Comparison of ENCODE assay signal across 8 cellular contexts in the genomic region with DNA sequence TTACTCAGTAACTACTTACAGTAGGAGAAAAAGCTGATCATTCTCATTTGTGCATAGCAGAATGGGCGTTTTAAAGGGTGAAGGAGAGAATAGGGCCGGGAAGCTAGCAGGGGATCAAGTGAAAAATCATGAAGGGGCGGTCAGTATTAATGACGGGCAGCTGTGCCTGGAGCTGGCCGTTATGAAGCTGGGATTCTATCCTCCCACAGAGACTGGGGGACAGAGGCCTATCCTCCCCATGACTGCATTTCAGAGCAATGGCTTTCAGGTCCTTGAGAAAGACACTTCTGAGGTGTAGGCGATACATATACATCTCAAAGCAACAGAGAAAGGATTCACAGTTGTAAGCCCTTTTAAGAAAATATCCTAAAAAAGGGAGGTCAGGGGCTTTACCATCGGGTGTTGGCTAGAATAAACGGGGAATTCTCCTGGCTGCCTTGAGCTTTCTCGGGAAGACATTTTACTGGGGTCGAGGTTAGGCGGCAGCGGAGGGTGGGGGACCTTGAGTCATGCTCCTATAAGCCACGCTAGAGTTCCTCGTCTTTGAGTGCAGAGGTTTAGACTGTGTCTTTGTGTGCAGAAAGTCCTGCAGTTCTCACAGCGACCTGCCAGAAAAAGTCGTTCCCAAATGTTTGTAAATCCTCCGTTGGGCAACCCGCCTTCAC. TPM values are rescaled to one million over a fixed set of nuclear protein-coding genes. Genes with fewer than 3 reads are reported as not detected.
DNase-seq lines count a peak whose midpoint lies in the region; ATAC-seq and TF ChIP-seq lines count a peak whose summit lies in the region.

No MANE protein-coding gene starts in this region.

- H3K4me3 ChIP-seq in lung (peak overlapping the region; percentile 82), upper lobe of right lung (peak overlapping the region; percentile 73)
- no peak overlapping the region for H3K4me3 ChIP-seq in effector memory CD4-positive, alpha-beta T cell (ENCODE audit: insufficient read depth, low read depth, low read length, poor library complexity, severe bottlenecking)

- H3K36me3 Mint-ChIP-seq in activated naive CD4-positive, alpha-beta T cell treated with anti-CD3 and anti-CD28 coated beads, Interleukin-2, amount 50 U/mL, for 24 hours: no peaks in the 10 kb centered on the region
- H3K36me3 Mint-ChIP-seq in brain: no peaks in the 10 kb centered on the region

- peaks cover 4 to 16% of the 10 kb centered on the region in 2 donors for H3K4me1 ChIP-seq in lung (ENCODE audit: control insufficient read depth in 2 of 2, insufficient read depth in 2 of 2, low read length in 2 of 2)
- peaks cover 18% of the 10 kb centered on the region for H3K4me1 ChIP-seq in upper lobe of right lung
- peaks cover 4% of the 10 kb centered on the region for H3K4me1 ChIP-seq in effector memory CD4-positive, alpha-beta T cell (ENCODE audit: control insufficient read depth, insufficient read depth, low read length, poor library complexity, severe bottlenecking)

- 22 to 33% methylated on average over 18 of the region's 18 CpGs for WGBS in lung, 2 donors

- H3K4me3 Mint-ChIP-seq in activated naive CD4-positive, alpha-beta T cell treated with anti-CD3 and anti-CD28 coated beads, Interleukin-2, amount 50 U/mL, for 24 hours: peak overlapping the region; percentile 40
- peak overlapping the region; percentile 82 to 93 (median 92) for H3K4me3 Mint-ChIP-seq in brain

- TF ChIP-seq CTCF in brain (conservative IDR thresholded peaks at IDR 0.05) (no peak), lung (IDR thresholded peaks at IDR 0.05; ENCODE audit: control extremely low read depth, extremely low read depth) (no peak), upper lobe of right lung (IDR thresholded peaks at IDR 0.05) (no peak)

- H3K36me3 ChIP-seq in lung (ENCODE audit: control insufficient read depth in 2 of 2, insufficient read depth in 2 of 2, low read length in 2 of 2): no peaks in the 10 kb centered on the region
- H3K36me3 ChIP-seq in upper lobe of right lung: no peaks in the 10 kb centered on the region
- H3K36me3 ChIP-seq in effector memory CD4-positive, alpha-beta T cell (ENCODE audit: control insufficient read depth, insufficient read depth, low read length): no peaks in the 10 kb centered on the region

- H3K9me3 ChIP-seq in lung (ENCODE audit: control insufficient read depth in 2 of 2, insufficient read depth in 1 of 2, low read length in 1 of 2): peaks cover 0 to 2% of the 10 kb centered on the region in 2 donors
- no peaks in the 10 kb centered on the region for H3K9me3 ChIP-seq in upper lobe of right lung
- no peaks in the 10 kb centered on the region for H3K9me3 ChIP-seq in effector memory CD4-positive, alpha-beta T cell (ENCODE audit: control insufficient read depth, low read length)

- intact Hi-C loops in upper lobe of right lung (cut with DNase I): no loop called here

- no peak overlapping the region for H3K27ac Mint-ChIP-seq in activated naive CD4-positive, alpha-beta T cell treated with anti-CD3 and anti-CD28 coated beads, Interleukin-2, amount 50 U/mL, for 24 hours
- H3K27ac Mint-ChIP-seq in brain: peak overlapping the region; percentile 72 to 95 (median 94)

- H3K27ac ChIP-seq in lung (ENCODE audit: low read depth in 1 of 2, low read length in 1 of 2) (peak overlapping the region; percentile 95), upper lobe of right lung (peak overlapping the region; percentile 87)
- no peak overlapping the region for H3K27ac ChIP-seq in effector memory CD4-positive, alpha-beta T cell (ENCODE audit: insufficient read depth, low read length, poor library complexity, severe bottlenecking)

- peaks cover 10% of the 10 kb centered on the region for H3K4me1 Mint-ChIP-seq in activated naive CD4-positive, alpha-beta T cell treated with anti-CD3 and anti-CD28 coated beads, Interleukin-2, amount 50 U/mL, for 24 hours
- peaks cover 48% of the 10 kb centered on the region for H3K4me1 Mint-ChIP-seq in brain

- no peak for DNase-seq in activated naive CD4-positive, alpha-beta T cell treated with anti-CD3 and anti-CD28 coated beads, Interleukin-2, amount 50 U/mL, for 16 hours
- DNase-seq in lung (ENCODE audit: low spot score): no peak
- no peak for DNase-seq in upper lobe of right lung
- DNase-seq in effector memory CD4-positive, alpha-beta T cell: no peak
- no peak for DNase-seq in T-helper 9 cell

- no peaks in the 10 kb centered on the region for H3K9me3 Mint-ChIP-seq in activated naive CD4-positive, alpha-beta T cell treated with anti-CD3 and anti-CD28 coated beads, Interleukin-2, amount 50 U/mL, for 24 hours
- no peaks in the 10 kb centered on the region for H3K9me3 Mint-ChIP-seq in brain

- H3K27me3 Mint-ChIP-seq in activated naive CD4-positive, alpha-beta T cell treated with anti-CD3 and anti-CD28 coated beads, Interleukin-2, amount 50 U/mL, for 24 hours: peaks cover 51% of the 10 kb centered on the region
- peaks cover 9% of the 10 kb centered on the region for H3K27me3 Mint-ChIP-seq in brain

- ATAC-seq in lung (ENCODE audit: insufficient read depth, low FRiP score) (peak; percentile 2), upper lobe of right lung (no peak), HG02970 (IDR thresholded peaks at IDR 0.05; ENCODE audit: low FRiP score, unreplicated experiment) (no peak)

- no peaks in the 10 kb centered on the region for H3K27me3 ChIP-seq in lung (ENCODE audit: control insufficient read depth, insufficient read depth)
- no peaks in the 10 kb centered on the region for H3K27me3 ChIP-seq in upper lobe of right lung
- peaks cover 4% of the 10 kb centered on the region for H3K27me3 ChIP-seq in effector memory CD4-positive, alpha-beta T cell (replicated peaks; ENCODE audit: control insufficient read depth, insufficient read depth, low read length, poor library complexity, severe bottlenecking)

RNA-seq across cellular contexts. Expression of gene MTARC2, which starts 0.6 kb away (rescaled TPM):
- polyA plus RNA-seq in brain (ENCODE audit: insufficient read depth, low read depth, low replicate concordance) (11.6 TPM), lung (10 to 100 TPM; 21.4 to 36.1 TPM)
- total RNA-seq in lung (10 to 100 TPM; 42.9 to 49.9 TPM), upper lobe of right lung (58.6 TPM)

RNA-seq across cellular contexts. Expression of gene MTARC1, which starts 39.2 kb away (rescaled TPM):
- polyA plus RNA-seq in brain (ENCODE audit: insufficient read depth, low read depth, low replicate concordance): 51.3 TPM
- total RNA-seq in lung: 10 to 100 TPM; 19.2 to 22.3 TPM
- 10 to 100 TPM; 10.1 to 12.3 TPM for polyA plus RNA-seq in lung
- 25.2 TPM for total RNA-seq in upper lobe of right lung

RNA-seq across cellular contexts. Expression of gene C1orf115, which starts 57.4 kb away (rescaled TPM):
- 30.4 TPM for polyA plus RNA-seq in brain (ENCODE audit: insufficient read depth, low read depth, low replicate concordance)
- 10 to 100 TPM; 18.2 to 19.0 TPM for total RNA-seq in lung
- 10 to 100 TPM; 13.3 to 18.9 TPM for polyA plus RNA-seq in lung
- 35.3 TPM for total RNA-seq in upper lobe of right lung
